Comparison of ENCODE assay signal across 8 cellular contexts in the genomic region with DNA sequence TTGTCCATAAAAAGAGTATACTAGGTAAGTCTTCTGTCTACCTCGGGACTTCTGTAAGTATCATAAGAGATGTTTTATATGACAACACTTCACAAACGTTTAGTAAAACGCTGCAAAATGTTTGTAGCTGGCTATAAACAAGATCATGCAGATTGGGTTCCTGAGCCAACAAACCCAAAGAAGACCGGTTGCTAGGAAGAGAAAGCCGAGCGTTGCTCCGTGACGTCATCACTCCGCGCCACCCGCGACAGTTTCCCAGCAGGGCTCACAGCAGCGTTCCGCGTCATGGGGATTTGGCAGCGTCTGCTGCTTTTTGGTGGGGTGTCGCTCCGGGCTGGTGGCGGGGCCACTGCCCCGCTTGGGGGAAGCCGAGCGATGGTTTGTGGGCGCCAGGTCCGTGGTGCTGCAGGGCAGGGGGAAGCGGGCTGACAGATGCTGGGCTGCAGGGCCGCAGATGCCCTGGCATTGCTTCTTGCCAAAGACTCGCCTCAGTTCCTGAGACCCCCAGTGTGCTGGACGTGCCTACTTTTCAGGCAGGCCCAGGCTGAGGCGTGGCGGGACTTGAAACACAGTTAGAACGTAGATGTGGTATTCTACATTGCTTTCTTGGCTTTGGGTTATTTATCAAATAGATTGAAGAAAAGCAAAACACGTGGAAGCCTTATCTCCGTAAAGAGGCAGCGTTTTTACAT. TPM values are rescaled to one million over a fixed set of nuclear protein-coding genes. Genes with fewer than 3 reads are reported as not detected.
DNase-seq lines count a peak whose midpoint lies in the region; ATAC-seq and TF ChIP-seq lines count a peak whose summit lies in the region.

Gene NUBPL, plus strand, starts transcription at position 250 of the 692 bp plus-strand sequence. Its CDS starts 36 bp downstream, at position 286.

- DNase-seq in CD1c-positive myeloid dendritic cell (ENCODE audit: extremely low spot score): peak; percentile 98
- peak; percentile 58 for DNase-seq in NCI-H82 treated with DMSO at 0.1 percent for 48 hours (lab: John Stamatoyannopoulos, UW; ENCODE audit: unreplicated experiment)
- peak; percentile 98 for DNase-seq in activated CD8-positive, alpha-beta T cell treated with anti-CD3 and anti-CD28 coated beads for 36 hours
- DNase-seq in lower lobe of right lung: peak; percentile 97
- peak; percentile 92 to 96 (median 96) for DNase-seq in stimulated activated CD4-positive, alpha-beta T cell treated with anti-CD3 and anti-CD28 coated beads, TNF-alpha, amount 100 ng/mL, for 24 hours (ENCODE audit: low read depth in 3 of 3)

- intact Hi-C loops in activated CD8-positive, alpha-beta T cell treated with anti-CD3 and anti-CD28 coated beads for 36 hours (cut with micrococcal nuclease): loop anchor here (5.0 kb wide), 1 partner anchor 641 kb away; the partner anchor contains the start of genes RNU6-7 and RNU6-8
- intact Hi-C loops in lower lobe of right lung (cut with DNase I): no loop called here

- H3K4me3 ChIP-seq in ectodermal cell (ENCODE audit: insufficient read depth, low read depth, low read length) (peak within 1 kb of the TSS; percentile 77), lower lobe of right lung (peak within 1 kb of the TSS; percentile 71)

- no peaks in the 10 kb centered on the region for H3K4me1 ChIP-seq in ectodermal cell (ENCODE audit: control insufficient read depth, insufficient read depth, low read length)
- H3K4me1 ChIP-seq in lower lobe of right lung: peaks cover 6% of the 10 kb centered on the region

- peak; percentile 96 for ATAC-seq in GM19438 (IDR thresholded peaks at IDR 0.05; ENCODE audit: low read depth, unreplicated experiment)
- peak; percentile 91 for ATAC-seq in HG03575 (IDR thresholded peaks at IDR 0.05; ENCODE audit: extremely low read depth, insufficient number of reproducible peaks, low FRiP score, unreplicated experiment)
- peak; percentile 97 for ATAC-seq in activated CD8-positive, alpha-beta T cell treated with anti-CD3 and anti-CD28 coated beads for 36 hours
- peak; percentile 98 to 99 for ATAC-seq in lower lobe of right lung

- no peaks in the 10 kb centered on the region for H3K9me3 ChIP-seq in ectodermal cell (ENCODE audit: control insufficient read depth, low read length)
- no peaks in the 10 kb centered on the region for H3K9me3 ChIP-seq in lower lobe of right lung

- peaks cover 24% of the 10 kb centered on the region for H3K4me1 Mint-ChIP-seq in activated CD8-positive, alpha-beta T cell treated with anti-CD3 and anti-CD28 coated beads for 36 hours (ENCODE audit: low read depth)

- H3K36me3 ChIP-seq in ectodermal cell (ENCODE audit: control insufficient read depth, insufficient read depth, low read length): no peaks in the 10 kb centered on the region
- no peaks in the 10 kb centered on the region for H3K36me3 ChIP-seq in lower lobe of right lung

- peak within 1 kb of the TSS; percentile 92 for H3K4me3 Mint-ChIP-seq in activated CD8-positive, alpha-beta T cell treated with anti-CD3 and anti-CD28 coated beads for 36 hours

- POLR2A ChIA-PET in activated CD8-positive, alpha-beta T cell treated with anti-CD3 and anti-CD28 coated beads for 36 hours (lab: Charles Lee): no interaction called here

- H3K27ac ChIP-seq in ectodermal cell (ENCODE audit: insufficient read depth, low read depth, low read length, poor library complexity, severe bottlenecking) (peak within 1 kb of the TSS; percentile 75), lower lobe of right lung (peak within 1 kb of the TSS; percentile 90)

- 3 to 5% methylated on average over 33 of the region's 34 CpGs for WGBS in ectodermal cell, 2 experiments

- peaks cover 6% of the 10 kb centered on the region for H3K36me3 Mint-ChIP-seq in activated CD8-positive, alpha-beta T cell treated with anti-CD3 and anti-CD28 coated beads for 36 hours (ENCODE audit: low read depth)

- no peak for TF ChIP-seq CTCF in activated CD8-positive, alpha-beta T cell treated with anti-CD3 and anti-CD28 coated beads for 36 hours (IDR thresholded peaks at IDR 0.05)
- no peak for TF ChIP-seq CTCF in lower lobe of right lung (IDR thresholded peaks at IDR 0.05)

- CTCF ChIA-PET in activated CD8-positive, alpha-beta T cell treated with anti-CD3 and anti-CD28 coated beads for 36 hours (lab: Charles Lee): interaction anchor here (0.7 kb wide), 1 partner anchor 691 kb away, joined by 3 read pairs; no protein-coding TSS in a partner anchor

- peak within 1 kb of the TSS; percentile 95 for H3K27ac Mint-ChIP-seq in activated CD8-positive, alpha-beta T cell treated with anti-CD3 and anti-CD28 coated beads for 36 hours

- peaks cover 2% of the 10 kb centered on the region for H3K27me3 Mint-ChIP-seq in activated CD8-positive, alpha-beta T cell treated with anti-CD3 and anti-CD28 coated beads for 36 hours

- H3K9me3 Mint-ChIP-seq in activated CD8-positive, alpha-beta T cell treated with anti-CD3 and anti-CD28 coated beads for 36 hours: no peaks in the 10 kb centered on the region

- H3K27me3 ChIP-seq in ectodermal cell (ENCODE audit: control insufficient read depth, insufficient read depth, low read length, poor library complexity, severe bottlenecking): peaks cover under 1% of the 10 kb centered on the region
- H3K27me3 ChIP-seq in lower lobe of right lung (ENCODE audit: low read depth): no peaks in the 10 kb centered on the region

RNA-seq across cellular contexts. Expression of gene NUBPL, which starts in this region (rescaled TPM):
- total RNA-seq in activated CD8-positive, alpha-beta T cell treated with anti-CD3 and anti-CD28 coated beads for 36 hours: 10 to 100 TPM; 14.3 to 14.4 TPM
- polyA plus RNA-seq in ectodermal cell (2013, experiment 1 of 4): 11.1 TPM
- polyA plus RNA-seq in ectodermal cell (2013, experiment 2 of 4): 13.2 TPM
- 9.4 TPM for polyA plus RNA-seq in ectodermal cell (2013, experiment 3 of 4)
- polyA plus RNA-seq in ectodermal cell (2013, experiment 4 of 4): 10.7 TPM
- total RNA-seq in lower lobe of right lung: 8.6 TPM

Comparison
In these comparisons a context has a peak if more than half of its experiments do, and no peak if none do; other contexts are left out.
1. Peak in every context shown above with its lines: DNase-seq, ATAC-seq, H3K4me3 ChIP-seq and H3K27ac ChIP-seq.